16 cellular contexts compared by ENCODE assay signal in genomic region chr5:171535162-171535561, GRCh38.
DNase-seq lines count a peak whose midpoint lies in the region; ATAC-seq and TF ChIP-seq lines count a peak whose summit lies in the region.
"Had no signal": no experiment of that assay in that cellular context is flagged by ENCODE, and none has a peak within 500 bp of the region (broad histone marks: within the 10 kb centered on the region; RNA-seq: fewer than 3 reads in every experiment).

No MANE protein-coding gene starts in this region.

- H3K9me3 Mint-ChIP-seq in CD8-positive, alpha-beta T cell = no peaks in the 10 kb centered on the region
- no peaks in the 10 kb centered on the region for H3K9me3 Mint-ChIP-seq in natural killer cell
- H3K9me3 Mint-ChIP-seq: CD4-positive, alpha-beta T cell had no signal

- no peak overlapping the region for H3K4me3 ChIP-seq in SJCRH30
- no peak overlapping the region for H3K4me3 ChIP-seq in CD8-positive, alpha-beta T cell (ENCODE audit: low read depth, low read length)
- H3K4me3 ChIP-seq: A549, GM12878, K562 had no signal

- TF ChIP-seq CTCF in CD8-positive, alpha-beta T cell (IDR thresholded peaks at IDR 0.05) = no peak
- no peak for TF ChIP-seq CTCF in natural killer cell (IDR thresholded peaks at IDR 0.05)

- POLR2A ChIA-PET in CD8-positive, alpha-beta T cell (lab: Charles Lee) = no interaction called here

- peaks cover 19% of the 10 kb centered on the region for H3K4me1 ChIP-seq in SJCRH30
- no peaks in the 10 kb centered on the region for H3K4me1 ChIP-seq in CD8-positive, alpha-beta T cell (ENCODE audit: insufficient read depth, low read length)
- H3K4me1 ChIP-seq: A549 had no signal

- H3K27ac Mint-ChIP-seq in CD8-positive, alpha-beta T cell = no peak overlapping the region
- no peak overlapping the region for H3K27ac Mint-ChIP-seq in natural killer cell
- H3K27ac Mint-ChIP-seq: CD4-positive, alpha-beta T cell had no signal

- ATAC-seq in CD8-positive, alpha-beta T cell = no peak
- ATAC-seq in natural killer cell = no peak
- ATAC-seq: A549, GM12878 had no signal

- intact Hi-C loops in CD8-positive, alpha-beta T cell (cut with DNase I, micrococcal nuclease) = no loop called here
- intact Hi-C loops in natural killer cell (cut with micrococcal nuclease) = no loop called here

- no peaks in the 10 kb centered on the region for H3K4me1 Mint-ChIP-seq in CD8-positive, alpha-beta T cell (ENCODE audit: low read depth)
- H3K4me1 Mint-ChIP-seq in natural killer cell = no peaks in the 10 kb centered on the region

- H3K27me3 Mint-ChIP-seq in CD8-positive, alpha-beta T cell (ENCODE audit: low read depth) = peaks cover 19% of the 10 kb centered on the region
- peaks cover 22 to 44% of the 10 kb centered on the region in 2 donors for H3K27me3 Mint-ChIP-seq in natural killer cell (ENCODE audit: low read depth in 2 of 2)

- H3K4me3 Mint-ChIP-seq in CD8-positive, alpha-beta T cell = no peak overlapping the region
- no peak overlapping the region for H3K4me3 Mint-ChIP-seq in natural killer cell
- H3K4me3 Mint-ChIP-seq: CD4-positive, alpha-beta T cell had no signal

- H3K27me3 ChIP-seq in SJCRH30 = no peaks in the 10 kb centered on the region
- H3K27me3 ChIP-seq in CD8-positive, alpha-beta T cell (ENCODE audit: insufficient read depth, low read length) = no peaks in the 10 kb centered on the region

- no peaks in the 10 kb centered on the region for H3K36me3 ChIP-seq in SJCRH30
- no peaks in the 10 kb centered on the region for H3K36me3 ChIP-seq in CD8-positive, alpha-beta T cell (ENCODE audit: insufficient read depth, low read length)

- CTCF ChIA-PET in CD8-positive, alpha-beta T cell (lab: Charles Lee) = no interaction called here

- peak; percentile 2 for DNase-seq in activated CD8-positive, alpha-beta memory T cell treated with anti-CD3 and anti-CD28 coated beads, Interleukin-2, amount 50 U/mL, for 48 hours
- no peak for DNase-seq in activated CD8-positive, alpha-beta memory T cell treated with anti-CD3 and anti-CD28 coated beads, Interleukin-2, amount 50 U/mL, for 4 hours
- DNase-seq in SJCRH30 (peak in 1 of 2 experiments; percentile 52), islet precursor cell (peak; percentile 7), RPMI8226 (no peak), natural killer cell (no peak)
- DNase-seq in CD8-positive, alpha-beta T cell = no peak
- DNase-seq: AML-193; CD4-positive, alpha-beta T cell; DMS79 treated with DMSO at 0.1 percent for 48 hours; IMR-90 had no signal

- no peaks in the 10 kb centered on the region for H3K9me3 ChIP-seq in SJCRH30 (replicated peaks)
- no peaks in the 10 kb centered on the region for H3K9me3 ChIP-seq in CD8-positive, alpha-beta T cell (ENCODE audit: low read length)
- H3K9me3 ChIP-seq: A549 had no signal

- H3K36me3 Mint-ChIP-seq in CD8-positive, alpha-beta T cell = no peaks in the 10 kb centered on the region
- H3K36me3 Mint-ChIP-seq in natural killer cell = no peaks in the 10 kb centered on the region

- peak overlapping the region; percentile 24 for H3K27ac ChIP-seq in SJCRH30
- H3K27ac ChIP-seq in CD8-positive, alpha-beta T cell (ENCODE audit: low read depth, low read length) = no peak overlapping the region
- H3K27ac ChIP-seq: 22Rv1, C4-2B had no signal

Comparison
In these comparisons a context has a peak if more than half of its experiments do, and no peak if none do; other contexts are left out.
1. DNase-seq: peak in activated CD8-positive, alpha-beta memory T cell treated with anti-CD3 and anti-CD28 coated beads, Interleukin-2, amount 50 U/mL, for 48 hours (single experiment) and islet precursor cell (single experiment); none in activated CD8-positive, alpha-beta memory T cell treated with anti-CD3 and anti-CD28 coated beads, Interleukin-2, amount 50 U/mL, for 4 hours (single experiment), RPMI8226 (single experiment), CD8-positive, alpha-beta T cell (0 of 7) and natural killer cell (single experiment).